ENCODE assay signal across 1 cellular context in the genomic region with DNA sequence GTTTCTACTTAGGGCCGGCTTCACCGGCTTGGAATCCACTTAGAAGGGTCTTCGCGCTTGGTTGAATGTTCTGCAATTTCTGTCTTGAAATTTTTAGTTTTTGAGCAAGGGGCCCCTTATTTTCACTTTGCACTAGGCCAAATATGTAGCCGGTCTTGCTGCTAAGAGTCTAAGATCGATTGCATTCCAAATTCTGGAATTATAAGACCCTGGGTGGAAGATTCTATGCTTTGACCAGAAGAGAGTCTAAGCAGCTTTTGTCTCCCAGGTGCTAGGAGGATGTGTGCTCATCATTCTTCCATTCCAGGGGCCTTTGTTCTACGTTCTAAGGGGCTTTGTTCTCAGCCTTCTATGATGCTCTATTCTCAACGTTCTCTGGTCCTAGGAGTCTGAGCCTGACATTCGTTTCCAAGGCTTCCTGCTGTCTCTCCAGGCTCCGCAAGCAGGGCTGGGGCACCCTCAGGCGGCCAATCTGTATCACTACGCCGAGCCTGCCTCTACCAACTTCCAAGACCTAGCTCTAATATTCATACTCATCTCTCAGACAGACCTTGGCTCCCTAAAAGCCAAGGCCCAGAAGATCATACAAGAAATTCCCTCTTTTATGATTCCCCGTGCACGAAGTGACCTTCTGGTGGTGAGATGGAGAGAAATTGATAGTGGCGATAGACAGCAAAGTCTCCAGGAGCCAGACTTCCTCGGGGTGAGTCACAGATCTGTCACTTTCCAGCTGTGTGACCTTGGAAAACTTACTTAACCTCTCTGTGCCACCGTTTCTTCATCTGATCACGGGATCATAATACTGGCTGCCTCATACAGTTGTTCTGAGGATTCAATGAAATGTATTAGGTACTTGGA.
TF ChIP-seq lines count a peak whose summit lies in the region.

No MANE protein-coding gene starts in this region.

TF ChIP-seq in HepG2, 621 proteins besides CTCF, POLR2A, EP300 and RAD21 (continued from another document and continues in another):
- TF ChIP-seq ZNF414 (CRISPR knock-in tag; IDR thresholded peaks at IDR 0.05) (no peak), KIAA2018 (CRISPR knock-in tag; IDR thresholded peaks at IDR 0.05; ENCODE audit: borderline replicate concordance) (no peak), HOXA3 (CRISPR knock-in tag; IDR thresholded peaks at IDR 0.05) (peak; percentile 24; the same call in 1 of the 2 replicates), MED13 (CRISPR knock-in tag; IDR thresholded peaks at IDR 0.05) (no peak), HIC2 (CRISPR knock-in tag; IDR thresholded peaks at IDR 0.05; ENCODE audit: low read depth) (no peak), ISL2 (CRISPR knock-in tag; IDR thresholded peaks at IDR 0.05) (no peak), SOX5 (CRISPR knock-in tag; IDR thresholded peaks at IDR 0.05; ENCODE audit: borderline replicate concordance) (no peak), PITX1 (CRISPR knock-in tag; IDR thresholded peaks at IDR 0.05) (no peak), ZNF746 (CRISPR knock-in tag; IDR thresholded peaks at IDR 0.05) (no peak), ZNF879 (CRISPR knock-in tag; IDR thresholded peaks at IDR 0.05) (no peak), PAX8 (CRISPR knock-in tag; IDR thresholded peaks at IDR 0.05; ENCODE audit: borderline replicate concordance) (no peak), ZNF839 (CRISPR knock-in tag; IDR thresholded peaks at IDR 0.05; ENCODE audit: borderline replicate concordance) (no peak), MYC (CRISPR knock-in tag; IDR thresholded peaks at IDR 0.05; ENCODE audit: borderline replicate concordance) (no peak), MIXL1 (CRISPR knock-in tag; IDR thresholded peaks at IDR 0.05) (0 out of 2 replicates have a peak, but pooled peaks have one; percentile 4), MBNL3 (CRISPR knock-in tag; conservative IDR thresholded peaks at IDR 0.05) (no peak), CEBPB (IDR thresholded peaks at IDR 0.05; ENCODE audit: borderline replicate concordance, low read depth, low read length) (no peak), ZNF777 (CRISPR knock-in tag; IDR thresholded peaks at IDR 0.05) (peak; percentile 51; the same call in 1 of the 2 replicates), THYN1 (CRISPR knock-in tag; IDR thresholded peaks at IDR 0.05; ENCODE audit: borderline replicate concordance, low read depth) (no peak)
- TF ChIP-seq, protein P1, sequence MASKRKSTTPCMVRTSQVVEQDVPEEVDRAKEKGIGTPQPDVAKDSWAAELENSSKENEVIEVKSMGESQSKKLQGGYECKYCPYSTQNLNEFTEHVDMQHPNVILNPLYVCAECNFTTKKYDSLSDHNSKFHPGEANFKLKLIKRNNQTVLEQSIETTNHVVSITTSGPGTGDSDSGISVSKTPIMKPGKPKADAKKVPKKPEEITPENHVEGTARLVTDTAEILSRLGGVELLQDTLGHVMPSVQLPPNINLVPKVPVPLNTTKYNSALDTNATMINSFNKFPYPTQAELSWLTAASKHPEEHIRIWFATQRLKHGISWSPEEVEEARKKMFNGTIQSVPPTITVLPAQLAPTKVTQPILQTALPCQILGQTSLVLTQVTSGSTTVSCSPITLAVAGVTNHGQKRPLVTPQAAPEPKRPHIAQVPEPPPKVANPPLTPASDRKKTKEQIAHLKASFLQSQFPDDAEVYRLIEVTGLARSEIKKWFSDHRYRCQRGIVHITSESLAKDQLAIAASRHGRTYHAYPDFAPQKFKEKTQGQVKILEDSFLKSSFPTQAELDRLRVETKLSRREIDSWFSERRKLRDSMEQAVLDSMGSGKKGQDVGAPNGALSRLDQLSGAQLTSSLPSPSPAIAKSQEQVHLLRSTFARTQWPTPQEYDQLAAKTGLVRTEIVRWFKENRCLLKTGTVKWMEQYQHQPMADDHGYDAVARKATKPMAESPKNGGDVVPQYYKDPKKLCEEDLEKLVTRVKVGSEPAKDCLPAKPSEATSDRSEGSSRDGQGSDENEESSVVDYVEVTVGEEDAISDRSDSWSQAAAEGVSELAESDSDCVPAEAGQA (IDR thresholded peaks at IDR 0.05; ENCODE audit: low read depth), result no peak
- TF ChIP-seq, protein P1 (CRISPR knock-in tag; IDR thresholded peaks at IDR 0.05; ENCODE audit: borderline replicate concordance), result no peak
- TF ChIP-seq, protein P2, sequence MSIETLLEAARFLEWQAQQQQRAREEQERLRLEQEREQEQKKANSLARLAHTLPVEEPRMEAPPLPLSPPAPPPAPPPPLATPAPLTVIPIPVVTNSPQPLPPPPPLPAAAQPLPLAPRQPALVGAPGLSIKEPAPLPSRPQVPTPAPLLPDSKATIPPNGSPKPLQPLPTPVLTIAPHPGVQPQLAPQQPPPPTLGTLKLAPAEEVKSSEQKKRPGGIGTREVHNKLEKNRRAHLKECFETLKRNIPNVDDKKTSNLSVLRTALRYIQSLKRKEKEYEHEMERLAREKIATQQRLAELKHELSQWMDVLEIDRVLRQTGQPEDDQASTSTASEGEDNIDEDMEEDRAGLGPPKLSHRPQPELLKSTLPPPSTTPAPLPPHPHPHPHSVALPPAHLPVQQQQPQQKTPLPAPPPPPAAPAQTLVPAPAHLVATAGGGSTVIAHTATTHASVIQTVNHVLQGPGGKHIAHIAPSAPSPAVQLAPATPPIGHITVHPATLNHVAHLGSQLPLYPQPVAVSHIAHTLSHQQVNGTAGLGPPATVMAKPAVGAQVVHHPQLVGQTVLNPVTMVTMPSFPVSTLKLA (IDR thresholded peaks at IDR 0.05), result no peak
- TF ChIP-seq, protein P3, sequence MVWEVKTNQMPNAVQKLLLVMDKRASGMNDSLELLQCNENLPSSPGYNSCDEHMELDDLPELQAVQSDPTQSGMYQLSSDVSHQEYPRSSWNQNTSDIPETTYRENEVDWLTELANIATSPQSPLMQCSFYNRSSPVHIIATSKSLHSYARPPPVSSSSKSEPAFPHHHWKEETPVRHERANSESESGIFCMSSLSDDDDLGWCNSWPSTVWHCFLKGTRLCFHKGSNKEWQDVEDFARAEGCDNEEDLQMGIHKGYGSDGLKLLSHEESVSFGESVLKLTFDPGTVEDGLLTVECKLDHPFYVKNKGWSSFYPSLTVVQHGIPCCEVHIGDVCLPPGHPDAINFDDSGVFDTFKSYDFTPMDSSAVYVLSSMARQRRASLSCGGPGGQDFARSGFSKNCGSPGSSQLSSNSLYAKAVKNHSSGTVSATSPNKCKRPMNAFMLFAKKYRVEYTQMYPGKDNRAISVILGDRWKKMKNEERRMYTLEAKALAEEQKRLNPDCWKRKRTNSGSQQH (CRISPR knock-in tag; IDR thresholded peaks at IDR 0.05; ENCODE audit: low read depth), result no peak
- TF ChIP-seq, protein P4, sequence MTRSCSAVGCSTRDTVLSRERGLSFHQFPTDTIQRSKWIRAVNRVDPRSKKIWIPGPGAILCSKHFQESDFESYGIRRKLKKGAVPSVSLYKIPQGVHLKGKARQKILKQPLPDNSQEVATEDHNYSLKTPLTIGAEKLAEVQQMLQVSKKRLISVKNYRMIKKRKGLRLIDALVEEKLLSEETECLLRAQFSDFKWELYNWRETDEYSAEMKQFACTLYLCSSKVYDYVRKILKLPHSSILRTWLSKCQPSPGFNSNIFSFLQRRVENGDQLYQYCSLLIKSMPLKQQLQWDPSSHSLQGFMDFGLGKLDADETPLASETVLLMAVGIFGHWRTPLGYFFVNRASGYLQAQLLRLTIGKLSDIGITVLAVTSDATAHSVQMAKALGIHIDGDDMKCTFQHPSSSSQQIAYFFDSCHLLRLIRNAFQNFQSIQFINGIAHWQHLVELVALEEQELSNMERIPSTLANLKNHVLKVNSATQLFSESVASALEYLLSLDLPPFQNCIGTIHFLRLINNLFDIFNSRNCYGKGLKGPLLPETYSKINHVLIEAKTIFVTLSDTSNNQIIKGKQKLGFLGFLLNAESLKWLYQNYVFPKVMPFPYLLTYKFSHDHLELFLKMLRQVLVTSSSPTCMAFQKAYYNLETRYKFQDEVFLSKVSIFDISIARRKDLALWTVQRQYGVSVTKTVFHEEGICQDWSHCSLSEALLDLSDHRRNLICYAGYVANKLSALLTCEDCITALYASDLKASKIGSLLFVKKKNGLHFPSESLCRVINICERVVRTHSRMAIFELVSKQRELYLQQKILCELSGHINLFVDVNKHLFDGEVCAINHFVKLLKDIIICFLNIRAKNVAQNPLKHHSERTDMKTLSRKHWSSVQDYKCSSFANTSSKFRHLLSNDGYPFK (CRISPR knock-in tag; IDR thresholded peaks at IDR 0.05; ENCODE audit: borderline replicate concordance), result no peak
